Comparison of ENCODE assay signal across 17 cellular contexts in genomic region chr19:485122-485521, GRCh38. TPM values are rescaled to one million over a fixed set of nuclear protein-coding genes. Genes with fewer than 3 reads are reported as not detected.
DNase-seq lines count a peak whose midpoint lies in the region.
"Had no signal": no experiment of that assay in that cellular context is flagged by ENCODE, and none has a peak within 500 bp of the region (broad histone marks: within the 10 kb centered on the region; RNA-seq: fewer than 3 reads in every experiment).

No MANE protein-coding gene starts in this region.

- H3K27ac ChIP-seq in angular gyrus (ENCODE audit: low read depth, low read length) = peak overlapping the region; percentile 100
- H3K27ac ChIP-seq: BLaER1, heart left ventricle had no signal

- DNase-seq in DMS79 (lab: John Stamatoyannopoulos, UW) (peak; percentile 32), NCI-H128 (lab: John Stamatoyannopoulos, UW; ENCODE audit: unreplicated experiment) (peak; percentile 41), myocyte (ENCODE audit: low read depth) (peak; percentile 42), KG1 (lab: John Stamatoyannopoulos, UW) (no peak), activated T-cell treated with anti-CD3 and anti-CD28 coated beads for 4 hours (no peak), DMS153 treated with DMSO at 0.1 percent for 48 hours (lab: John Stamatoyannopoulos, UW; ENCODE audit: unreplicated experiment) (no peak)
- DNase-seq in activated T-cell treated with anti-CD3 and anti-CD28 coated beads, Interleukin-2, amount 50 U/mL, for 1 hour = no peak
- DNase-seq: activated CD4-positive, alpha-beta T cell treated with anti-CD3 and anti-CD28 coated beads for 1 hour; activated CD8-positive, alpha-beta memory T cell treated with anti-CD3 and anti-CD28 coated beads, Interleukin-2, amount 50 U/mL, for 48 hours; GF-D8; naive thymus-derived CD8-positive, alpha-beta T cell; stimulated activated CD4-positive, alpha-beta T cell treated with anti-CD3 and anti-CD28 coated beads, Interleukin-1b, Interleukin-23, amount 100 ng/mL, for 48 hours had no signal

RNA-seq across cellular contexts. Expression of gene MADCAM1, which starts 11.2 kb away (rescaled TPM):
- 0.29 and 0.52 TPM in 2 replicates for total RNA-seq in myocyte
- 1.7 TPM for polyA plus RNA-seq in myocyte (2012)

RNA-seq across cellular contexts. Expression of gene TPGS1, which starts 22.2 kb away (rescaled TPM):
- total RNA-seq in myocyte = 64.5 and 75.2 TPM in 2 replicates
- 14.5 TPM for polyA plus RNA-seq in myocyte (2012)

RNA-seq across cellular contexts. Expression of gene SHC2, which starts 24.3 kb away (rescaled TPM):
- 4.4 and 7.9 TPM in 2 replicates for total RNA-seq in myocyte
- polyA plus RNA-seq in myocyte (2012) = 18.2 TPM

RNA-seq across cellular contexts. Expression of gene CDC34, which starts 46.4 kb away (rescaled TPM):
- 103 and 139 TPM in 2 replicates for total RNA-seq in myocyte
- polyA plus RNA-seq in myocyte (2012) = 85.6 TPM

RNA-seq across cellular contexts. Expression of gene GZMM, which starts 58.7 kb away (rescaled TPM):
- total RNA-seq in myocyte = not detected in 2 replicates
- 0.14 TPM for polyA plus RNA-seq in myocyte (2012)
- total RNA-seq: chondrocyte, renal cortical epithelial cell had no signal

Comparison
In these comparisons a context has a peak if more than half of its experiments do, and no peak if none do; other contexts are left out.
1. DNase-seq: peak in DMS79 (single experiment), NCI-H128 (single experiment) and myocyte (single experiment); none in KG1 (single experiment), activated T-cell treated with anti-CD3 and anti-CD28 coated beads, Interleukin-2, amount 50 U/mL, for 1 hour (single experiment), activated T-cell treated with anti-CD3 and anti-CD28 coated beads for 4 hours (single experiment) and DMS153 treated with DMSO at 0.1 percent for 48 hours (single experiment).